In genomic region chr9:41119311-41119710, GRCh38 we compare ENCODE assay signal across 11 cellular contexts. TPM values are rescaled to one million over a fixed set of nuclear protein-coding genes. Genes with fewer than 3 reads are reported as not detected.
DNase-seq lines count a peak whose midpoint lies in the region; ATAC-seq and TF ChIP-seq lines count a peak whose summit lies in the region.
"Not testable (repeated sequence)": the region's sequence is repeated elsewhere in the genome, so short reads cannot be mapped to it uniquely, and the experiment has no call there.
"Had no signal": no experiment of that assay in that cellular context is flagged by ENCODE, and none has a peak within 500 bp of the region (broad histone marks: within the 10 kb centered on the region; RNA-seq: fewer than 3 reads in every experiment).

No MANE protein-coding gene starts in this region.

- not testable (repeated sequence) for H3K27me3 Mint-ChIP-seq in GM23338 (ENCODE audit: insufficient read depth, low read depth, poor library complexity); activated T-helper 17 cell treated with anti-CD3 and anti-CD28 coated beads, Interleukin-2, amount 50 U/mL, for 72 hours; stimulated activated naive CD8-positive, alpha-beta T cell treated with anti-CD3 and anti-CD28 coated beads, Interleukin-15, amount 100 ng/mL, for 72 hours

- H3K4me3 Mint-ChIP-seq in GM23338; activated T-helper 17 cell treated with anti-CD3 and anti-CD28 coated beads, Interleukin-2, amount 50 U/mL, for 72 hours; stimulated activated naive CD8-positive, alpha-beta T cell treated with anti-CD3 and anti-CD28 coated beads, Interleukin-15, amount 100 ng/mL, for 72 hours: not testable (repeated sequence)

- not testable (repeated sequence) for H3K36me3 Mint-ChIP-seq in GM23338 (ENCODE audit: low read depth); activated T-helper 17 cell treated with anti-CD3 and anti-CD28 coated beads, Interleukin-2, amount 50 U/mL, for 72 hours (ENCODE audit: low read depth)

- not testable (repeated sequence) for H3K79me2 ChIP-seq in GM23338 (replicated peaks; ENCODE audit: insufficient read depth)

- not testable (repeated sequence) for H3K9me3 Mint-ChIP-seq in GM23338; activated T-helper 17 cell treated with anti-CD3 and anti-CD28 coated beads, Interleukin-2, amount 50 U/mL, for 72 hours; stimulated activated naive CD8-positive, alpha-beta T cell treated with anti-CD3 and anti-CD28 coated beads, Interleukin-15, amount 100 ng/mL, for 72 hours

- H3K4me3 ChIP-seq in GM23338; right cardiac atrium (ENCODE audit: low read length); mucosa of descending colon: not testable (repeated sequence)

- intact Hi-C loops in right cardiac atrium (cut with DNase I); mucosa of descending colon (cut with DNase I, micrococcal nuclease): not testable (repeated sequence)

- not testable (repeated sequence) for H3K9me2 ChIP-seq in GM23338 (ENCODE audit: insufficient read depth)

- not testable (repeated sequence) for H3K27ac Mint-ChIP-seq in GM23338; activated T-helper 17 cell treated with anti-CD3 and anti-CD28 coated beads, Interleukin-2, amount 50 U/mL, for 72 hours; stimulated activated naive CD8-positive, alpha-beta T cell treated with anti-CD3 and anti-CD28 coated beads, Interleukin-15, amount 100 ng/mL, for 72 hours

- not testable (repeated sequence) for H3K4me2 ChIP-seq in GM23338

- not testable (repeated sequence) for H3K27ac ChIP-seq in GM23338 (ENCODE audit: low read depth); right cardiac atrium (ENCODE audit: low read length)

- H3K36me3 ChIP-seq in GM23338 (ENCODE audit: insufficient read depth); mucosa of descending colon (ENCODE audit: low read depth): not testable (repeated sequence)

- not testable (repeated sequence) for H2AFZ ChIP-seq in GM23338

- peaks cover 39% of the 10 kb centered on the region for H3K27me3 ChIP-seq in GM23338 (ENCODE audit: insufficient read depth)
- H3K27me3 ChIP-seq in right cardiac atrium (ENCODE audit: control insufficient read depth, insufficient read depth): not testable (repeated sequence)

- H3K9me3 ChIP-seq in right cardiac atrium (ENCODE audit: control insufficient read depth, low read length); mucosa of descending colon: not testable (repeated sequence)

- H3F3A ChIP-seq in GM23338 (replicated peaks; ENCODE audit: low read depth): not testable (repeated sequence)

- 46% methylated on average over 7 of the region's 7 CpGs for WGBS in right cardiac atrium

- DNase-seq in GM23338 (ENCODE audit: low spot score); right cardiac atrium; mucosa of descending colon; stimulated activated naive CD8-positive, alpha-beta T cell treated with anti-CD3 and anti-CD28 coated beads, Interleukin-15, amount 100 ng/mL, for 72 hours: not testable (repeated sequence)

- H3K4me1 ChIP-seq in GM23338 (ENCODE audit: insufficient read depth); right cardiac atrium (ENCODE audit: control insufficient read depth, insufficient read depth, low read length); mucosa of descending colon (ENCODE audit: low read depth): not testable (repeated sequence)

- H4K20me1 ChIP-seq in GM23338 (replicated peaks; ENCODE audit: insufficient read depth): not testable (repeated sequence)

- TF ChIP-seq CTCF in GM23338 (conservative IDR thresholded peaks at IDR 0.05; ENCODE audit: low read depth in 2 of 2); mucosa of descending colon (IDR thresholded peaks at IDR 0.05): not testable (repeated sequence)

- not testable (repeated sequence) for H3K4me1 Mint-ChIP-seq in GM23338; activated T-helper 17 cell treated with anti-CD3 and anti-CD28 coated beads, Interleukin-2, amount 50 U/mL, for 72 hours; stimulated activated naive CD8-positive, alpha-beta T cell treated with anti-CD3 and anti-CD28 coated beads, Interleukin-15, amount 100 ng/mL, for 72 hours

- ATAC-seq in GM23338 (peak; percentile 37), SK-N-SH treated with all-trans-retinoic acid at 6 μM for 48 hours (peak; percentile 29), esophagus mucosa (peak; percentile 59), right cardiac atrium (peak; percentile 55 to 57), mucosa of descending colon (peak; percentile 47)
- ATAC-seq in activated T-helper 17 cell treated with anti-CD3 and anti-CD28 coated beads, Interleukin-2, amount 50 U/mL, for 72 hours (replicated peaks): peak; percentile 24
- peak; percentile 50 for ATAC-seq in stimulated activated naive CD8-positive, alpha-beta T cell treated with anti-CD3 and anti-CD28 coated beads, Interleukin-15, amount 100 ng/mL, for 72 hours

RNA-seq across cellular contexts. Expression of gene FOXD4L6, which starts 9.2 kb away (rescaled TPM):
- total RNA-seq in GM23338 (2014; rRNA removed; shearing (Covaris generic)): 0.21 TPM in 1 of 2 replicates, not detected in the other
- polyA plus RNA-seq in GM23338 (2016; fragmentation: Nextera tagmentation; extraction: Ambion mirVana) (not detected in 2 replicates), right cardiac atrium (not detected)
- total RNA-seq in activated T-helper 17 cell treated with anti-CD3 and anti-CD28 coated beads, Interleukin-2, amount 50 U/mL, for 72 hours: not detected
- total RNA-seq in esophagus mucosa (not detected), right cardiac atrium (not detected), mucosa of descending colon (not detected)
- total RNA-seq: IMR-90, PC-9 had no signal
- polyA plus RNA-seq: BJ, H1, IMR-90 had no signal
